In the genomic region with DNA sequence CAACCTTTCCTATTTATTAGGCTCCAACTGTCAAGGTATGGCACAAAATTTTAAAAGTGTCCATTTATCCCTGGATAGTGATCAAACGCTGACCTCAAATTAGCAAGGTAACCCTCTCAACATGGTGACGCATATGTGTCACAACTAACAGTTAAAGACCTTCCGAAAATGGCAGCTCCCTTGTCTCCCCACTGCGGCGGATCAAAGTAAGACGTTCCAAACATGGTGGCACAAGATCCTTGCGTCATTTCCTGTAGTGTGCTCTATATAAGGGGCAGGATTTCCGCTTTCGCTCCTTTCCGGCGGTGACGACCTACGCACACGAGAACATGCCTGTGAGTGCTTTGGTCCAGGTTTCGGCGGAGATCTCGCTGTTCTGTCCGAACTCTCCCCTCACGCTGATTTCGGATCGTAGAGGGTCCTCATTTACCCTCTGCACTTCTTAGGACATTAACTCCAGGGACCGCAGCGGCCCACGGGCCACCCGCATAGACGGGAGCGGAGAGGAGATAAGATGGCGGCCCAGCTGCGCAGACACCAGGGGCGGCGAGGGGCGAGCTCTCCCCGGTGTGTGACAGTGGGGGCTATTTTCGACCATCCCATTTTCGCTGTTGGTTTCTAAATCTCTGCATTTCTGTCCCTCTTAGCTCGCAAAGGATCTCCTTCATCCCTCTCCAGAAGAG, we compare ENCODE assay signal across 7 cellular contexts. TPM values are rescaled to one million over a fixed set of nuclear protein-coding genes. Genes with fewer than 3 reads are reported as not detected.
DNase-seq lines count a peak whose midpoint lies in the region; ATAC-seq, FAIRE-seq and TF ChIP-seq lines count a peak whose summit lies in the region.

A gene (plus strand): TSS at position 295 of the 683 bp plus-strand sequence. CDS start 35 bp downstream, at position 330.

- peaks cover 38% of the 10 kb centered on the region for H3K4me1 ChIP-seq in body of pancreas

- FAIRE-seq in TTC549 (lab: Jason Lieb, UNC): peak; percentile 98

- TF ChIP-seq POLR2A in body of pancreas (IDR thresholded peaks at IDR 0.05): peak; percentile 94 to 99 (median 99)

- no peaks in the 10 kb centered on the region for H3K9me3 ChIP-seq in body of pancreas

- WGBS in body of pancreas, 2 donors: 0 to 1% methylated on average over 10 to 36 of the region's 36 CpGs

- DNase-seq in NCI-H2107 treated with DMSO at 0.1 percent for 48 hours (lab: John Stamatoyannopoulos, UW; ENCODE audit: unreplicated experiment) (peak; percentile 99), body of pancreas (peak; percentile 93 to 98 (median 95)), iPS DF 19.7 (ENCODE audit: low read depth, low spot score) (peak; percentile 96), sciatic nerve (ENCODE audit: low spot score) (peak; percentile 90)

- H3K27me3 ChIP-seq in body of pancreas: no peaks in the 10 kb centered on the region

- H3K36me3 ChIP-seq in body of pancreas (replicated peaks in 1 of 2; ENCODE audit: insufficient read depth in 1 of 2, low read depth in 2 of 2): peaks cover 0 to 6% of the 10 kb centered on the region in 2 donors

- TF ChIP-seq CTCF in body of pancreas (IDR thresholded peaks at IDR 0.05): peak in 1 of 7 experiments; percentile 19

- peak; percentile 71 for ATAC-seq in GM18511 (IDR thresholded peaks at IDR 0.05; ENCODE audit: unreplicated experiment)
- peak; percentile 70 for ATAC-seq in HG03045 (IDR thresholded peaks at IDR 0.05; ENCODE audit: unreplicated experiment)
- ATAC-seq in body of pancreas: peak; percentile 84
- ATAC-seq in sciatic nerve: peak; percentile 90

- H3K4me3 ChIP-seq in body of pancreas: peak within 1 kb of the TSS; percentile 63 to 72

- intact Hi-C loops in body of pancreas (cut with DNase I) (no loop called here), sciatic nerve (cut with DNase I) (no loop called here)

- H3K27ac ChIP-seq in body of pancreas: peak within 1 kb of the TSS; percentile 91 to 95 (median 94)

RNA-seq across cellular contexts. Expression of the gene that starts here (rescaled TPM):
- total RNA-seq in body of pancreas (100 to 1,000 TPM; 538 to 734 TPM), sciatic nerve (1,621 TPM)

Comparison
In these comparisons a context has a peak if more than half of its experiments do, and no peak if none do; other contexts are left out.
1. Peak in every context shown above with its lines: DNase-seq, ATAC-seq, H3K4me3 ChIP-seq and H3K27ac ChIP-seq.